26 cellular contexts compared by ENCODE assay signal in genomic region chr22:41359376-41359775, GRCh38. TPM values are rescaled to one million over a fixed set of nuclear protein-coding genes. Genes with fewer than 3 reads are reported as not detected.
A peak's percentile ranks its signal among the peaks of the same experiment; 100 is the strongest.
DNase-seq lines count a peak whose midpoint lies in the region; ATAC-seq, FAIRE-seq and TF ChIP-seq lines count a peak whose summit lies in the region.
"Had no signal": no experiment of that assay in that cellular context is flagged by ENCODE, and none has a peak within 500 bp of the region (broad histone marks: within the 10 kb centered on the region; RNA-seq: fewer than 3 reads in every experiment).

No MANE protein-coding gene starts in this region.

- WGBS in right cardiac atrium = 75% methylated on average over 4 of the region's 4 CpGs
- WGBS in GM12878 (ENCODE audit: insufficient coverage, insufficient replicate concordance, low lambda C conversion rate, missing lambda C conversion rate) = 95% methylated on average over 4 of the region's 4 CpGs
- WGBS in mesodermal cell (ENCODE audit: insufficient coverage in 2 of 2), 2 experiments = 75 to 100% methylated on average over 1 to 2 of the region's 4 CpGs
- WGBS in thyroid gland, 2 donors = 76 to 86% methylated on average over 4 of the region's 4 CpGs

- TF ChIP-seq POLR2A in GM12878 (IDR thresholded peaks at IDR 0.05; ENCODE audit: low read depth, low read length) (no peak), thyroid gland (IDR thresholded peaks at IDR 0.05) (no peak)

- in situ Hi-C loops in GM12878 (cut with MboI) = no loop called here

- POLR2A ChIA-PET in GM12878 (lab: Charles Lee) = no interaction called here

- no peak overlapping the region for H2AFZ ChIP-seq in GM12878 (ENCODE audit: control insufficient read depth, low read depth, low read length)

- no peak for TF ChIP-seq CTCF in cardiac muscle cell (IDR thresholded peaks at IDR 0.05; ENCODE audit: low read depth, low read length)
- TF ChIP-seq CTCF in GM12878 (IDR thresholded peaks at IDR 0.05 in 2 of 3, conservative IDR thresholded peaks at IDR 0.05 in 1 of 3; ENCODE audit: control insufficient read depth in 2 of 3, extremely low read depth in 1 of 3, insufficient read depth in 1 of 3, low read depth in 3 of 3, low read length in 3 of 3) = no peak
- TF ChIP-seq CTCF in thyroid gland (IDR thresholded peaks at IDR 0.05) = no peak

- no peak for FAIRE-seq in GM12878 (lab: Jason Lieb, UNC)
- FAIRE-seq: A204.1 had no signal

- RAD21 ChIA-PET in GM12878 (lab: Charles Lee; ENCODE audit: unreplicated experiment) = no interaction called here

- no peak overlapping the region for H3K4me3 ChIP-seq in cardiac muscle cell
- no peak overlapping the region for H3K4me3 ChIP-seq in right cardiac atrium (ENCODE audit: low read length)
- no peak overlapping the region for H3K4me3 ChIP-seq in GM12878
- H3K4me3 ChIP-seq in mesodermal cell (ENCODE audit: extremely low read depth, insufficient read depth, low read length, poor library complexity, severe bottlenecking) = no peak overlapping the region
- no peak overlapping the region for H3K4me3 ChIP-seq in thyroid gland (replicated peaks in 1 of 3)
- H3K4me3 ChIP-seq: BLaER1, left lung, upper lobe of right lung had no signal

- no peak for TF ChIP-seq EP300 in GM12878 (IDR thresholded peaks at IDR 0.05; ENCODE audit: borderline replicate concordance in 1 of 2, control insufficient read depth in 1 of 2, low read depth in 2 of 2, low read length in 2 of 2)

- CTCF ChIA-PET in GM12878 (lab: Yijun Ruan, JAX) = no interaction called here

- no peaks in the 10 kb centered on the region for H3K79me2 ChIP-seq in GM12878 (ENCODE audit: control insufficient read depth, insufficient read depth, low read length)

- ATAC-seq in right cardiac atrium (no peak), GM12878 (no peak), GM18867 (IDR thresholded peaks at IDR 0.05; ENCODE audit: unreplicated experiment) (no peak)
- ATAC-seq: activated CD8-positive, alpha-beta T cell treated with anti-CD3 and anti-CD28 coated beads for 36 hours; stimulated activated naive CD8-positive, alpha-beta T cell treated with anti-CD3 and anti-CD28 coated beads, Interleukin-15, amount 100 ng/mL, for 72 hours had no signal

- H3K36me3 ChIP-seq in cardiac muscle cell (peaks cover 21% of the 10 kb centered on the region), GM12878 (ENCODE audit: control insufficient read depth in 2 of 2, insufficient read depth in 2 of 2, low read length in 1 of 2) (peaks cover 0 to 21% of the 10 kb centered on the region in 2 experiments; a peak in 2 of 4 replicates), mesodermal cell (ENCODE audit: control insufficient read depth, insufficient read depth, low read length) (peaks cover 37% of the 10 kb centered on the region), thyroid gland (peaks cover 39 to 45% of the 10 kb centered on the region in 2 donors)

- BruUV-seq in GM12878 (replicated peaks; lab: Mats Ljungman, UMichigan) = TSS peak; percentile 77

- no peak for TF ChIP-seq RAD21 in GM12878 (IDR thresholded peaks at IDR 0.05; ENCODE audit: insufficient read depth, low read depth, low read length)

- no peaks in the 10 kb centered on the region for H3K27me3 ChIP-seq in cardiac muscle cell
- no peaks in the 10 kb centered on the region for H3K27me3 ChIP-seq in right cardiac atrium (ENCODE audit: control insufficient read depth, insufficient read depth)
- no peaks in the 10 kb centered on the region for H3K27me3 ChIP-seq in GM12878 (replicated peaks in 1 of 2; ENCODE audit: control insufficient read depth in 2 of 2, insufficient read depth in 2 of 2, low read length in 1 of 2)
- no peaks in the 10 kb centered on the region for H3K27me3 ChIP-seq in thyroid gland
- H3K27me3 ChIP-seq: BLaER1, left lung, neutrophil, upper lobe of right lung had no signal

- H3K9ac ChIP-seq in GM12878 (ENCODE audit: control insufficient read depth, insufficient read depth, low read length) = no peak overlapping the region
- H3K9ac ChIP-seq: BLaER1 had no signal

- H3K4me1 ChIP-seq in cardiac muscle cell (ENCODE audit: low read depth) (peaks cover 7% of the 10 kb centered on the region), right cardiac atrium (ENCODE audit: control insufficient read depth, insufficient read depth, low read length) (no peaks in the 10 kb centered on the region), GM12878 (ENCODE audit: control insufficient read depth, insufficient read depth, low read length) (no peaks in the 10 kb centered on the region), mesodermal cell (ENCODE audit: control insufficient read depth, insufficient read depth, low read length, poor library complexity, severe bottlenecking) (peaks cover 18% of the 10 kb centered on the region), thyroid gland (peaks cover 5 to 11% of the 10 kb centered on the region in 2 donors)
- H3K4me1 ChIP-seq: BLaER1, left lung, upper lobe of right lung had no signal

- H3K27ac ChIP-seq in cardiac muscle cell (peak overlapping the region; percentile 85), right cardiac atrium (ENCODE audit: low read length) (no peak overlapping the region), GM12878 (ENCODE audit: control insufficient read depth, insufficient read depth) (no peak overlapping the region), mesodermal cell (ENCODE audit: low read depth, low read length, severe bottlenecking) (peak overlapping the region; percentile 51), thyroid gland (peak overlapping the region; percentile 56 to 65 (median 60))
- H3K27ac ChIP-seq: BLaER1, left lung, neutrophil, upper lobe of right lung had no signal

- SMC1A ChIA-PET in GM12878 (lab: Charles Lee; ENCODE audit: uncharacterized antibody, unreplicated experiment) = no interaction called here

- intact Hi-C loops in right cardiac atrium (cut with DNase I) = no loop called here
- intact Hi-C loops in GM12878 (cut with micrococcal nuclease; ENCODE audit: unreplicated experiment) = no loop called here
- intact Hi-C loops in thyroid gland (cut with DNase I) = no loop called here

- no peak overlapping the region for H3K4me2 ChIP-seq in GM12878 (ENCODE audit: control insufficient read depth, insufficient read depth)
- H3K4me2 ChIP-seq: BLaER1 had no signal

- DNase-seq in cardiac muscle cell (ENCODE audit: low read depth in 1 of 2, low spot score in 1 of 2) (no peak), right cardiac atrium (no peak), GM12878 (ENCODE audit: low read depth, low spot score) (no peak), thyroid gland (no peak), HUDEP-2 (lab: John Stamatoyannopoulos, UW; ENCODE audit: unreplicated experiment in 76 of 76) (no peak), DMS114 treated with DMSO at 0.1 percent for 48 hours (lab: John Stamatoyannopoulos, UW; ENCODE audit: unreplicated experiment) (no peak)
- DNase-seq: activated CD4-positive, CD25-positive, alpha-beta regulatory T cell treated with anti-CD3 and anti-CD28 coated beads, Interleukin-2, amount 50 U/mL, for 72 hours; activated CD8-positive, alpha-beta T cell treated with anti-CD3 and anti-CD28 coated beads for 36 hours; activated T-cell treated with anti-CD3 and anti-CD28 coated beads for 4 hours; amniotic stem cell; EL; foreskin fibroblast; GOT3; NCI-H146; NCI-H2171; NCI-H526 treated with DMSO at 0.1 percent for 48 hours; SHP77; stimulated activated CD4-positive, alpha-beta T cell treated with anti-CD3 and anti-CD28 coated beads, Interleukin-4, amount 100 ng/mL, for 4 hours; stimulated activated naive CD8-positive, alpha-beta T cell treated with anti-CD3 and anti-CD28 coated beads, Interleukin-15, amount 100 ng/mL, for 72 hours; upper lobe of right lung had no signal

- no peaks in the 10 kb centered on the region for H4K20me1 ChIP-seq in GM12878 (ENCODE audit: control insufficient read depth, insufficient read depth)

- H3K9me3 ChIP-seq in cardiac muscle cell (ENCODE audit: low read depth) (no peaks in the 10 kb centered on the region), right cardiac atrium (ENCODE audit: control insufficient read depth, low read length) (no peaks in the 10 kb centered on the region), GM12878 (replicated peaks; ENCODE audit: control insufficient read depth, insufficient read depth, low read length) (no peaks in the 10 kb centered on the region), mesodermal cell (ENCODE audit: control insufficient read depth, low read length) (no peaks in the 10 kb centered on the region), thyroid gland (no peaks in the 10 kb centered on the region)
- H3K9me3 ChIP-seq: BLaER1, left lung, neutrophil, upper lobe of right lung had no signal

RNA-seq across cellular contexts. Expression of gene TEF, which starts 22.4 kb away (rescaled TPM):
- total RNA-seq in cardiac muscle cell (8.5 and 21.1 TPM in 2 replicates), right cardiac atrium (10 to 100 TPM; 12.4 to 27.5 (median 22.6) TPM), GM12878 (2014; rRNA removed) (3.1 and 3.6 TPM in 2 replicates), GM12878 (2014; rRNA removed; fragmentation: Illumina TruSeq; extraction: Trizol) (1.7 and 2.0 TPM in 2 replicates), GM12878 (2021) (4.9 and 5.8 TPM in 2 replicates), thyroid gland (10 to 100 TPM; 15.9 to 41.1 (median 22.9) TPM)
- polyA plus RNA-seq in cardiac muscle cell (4.0 and 20.4 TPM in 2 replicates), right cardiac atrium (22.1 TPM), GM12878 (2011; rRNA removed) (1.6 and 4.4 TPM in 2 replicates), GM12878 (2014; fragmentation: Illumina TruSeq; extraction: Trizol) (2.2 and 4.1 TPM in 2 replicates), GM12878 (2014; fragmentation: Nextera tagmentation; extraction: Ambion mirVana) (under 1 TPM; 0.23 to 0.27 TPM), GM12878 (2014; rRNA removed) (3.3 and 3.6 TPM in 2 replicates), GM12878 (2016; fragmentation: Nextera tagmentation; extraction: Ambion mirVana) (1 to 10 TPM; 2.4 to 3.0 TPM)
- 1.7 TPM in 2 replicates for total RNA-seq in GM12878 (2013; cell fraction: nucleolus; rRNA removed)
- 1.4 TPM for polyA plus RNA-seq in GM12878 (2011; ENCODE audit: low read depth)
- polyA plus RNA-seq in GM12878 (2011; cell fraction: cytosol; rRNA removed) = 2.8 and 4.0 TPM in 2 replicates
- polyA plus RNA-seq in GM12878 (2011; cell fraction: nucleus; rRNA removed) = 3.2 and 4.9 TPM in 2 replicates
- 1.9 and 2.2 TPM in 2 replicates for polyA plus RNA-seq in GM12878 (2012)
- polyA minus RNA-seq in GM12878 (2011; rRNA and poly(A)+ RNA removed) = 4.1 and 4.2 TPM in 2 replicates
- polyA minus RNA-seq in GM12878 (2011; cell fraction: cytosol; rRNA and poly(A)+ RNA removed) = 1.2 and 2.4 TPM in 2 replicates
- 0.73 and 6.4 TPM in 2 replicates for polyA minus RNA-seq in GM12878 (2011; cell fraction: nucleus; rRNA and poly(A)+ RNA removed)
- polyA plus RNA-seq in mesodermal cell (2013, experiment 1 of 2) = 9.6 TPM
- 8.4 TPM for polyA plus RNA-seq in mesodermal cell (2013, experiment 2 of 2)

RNA-seq across cellular contexts. Expression of gene ZC3H7B, which starts 58.1 kb away (rescaled TPM):
- total RNA-seq in cardiac muscle cell = 57.6 and 65.9 TPM in 2 replicates
- 7.2 and 7.4 TPM in 2 replicates for polyA plus RNA-seq in cardiac muscle cell
- total RNA-seq in right cardiac atrium = 10 to 100 TPM; 35.4 to 43.5 (median 39.2) TPM
- 35.2 TPM for polyA plus RNA-seq in right cardiac atrium
- total RNA-seq in GM12878 (2013; cell fraction: nucleolus; rRNA removed) = 48.7 and 51.1 TPM in 2 replicates
- total RNA-seq in GM12878 (2014; rRNA removed) = 30.8 and 37.1 TPM in 2 replicates
- 21.7 and 23.6 TPM in 2 replicates for total RNA-seq in GM12878 (2014; rRNA removed; fragmentation: Illumina TruSeq; extraction: Trizol)
- total RNA-seq in GM12878 (2021) = 50.0 and 52.3 TPM in 2 replicates
- 10.2 TPM for polyA plus RNA-seq in GM12878 (2011; ENCODE audit: low read depth)
- polyA plus RNA-seq in GM12878 (2011; rRNA removed) = 10.2 and 21.3 TPM in 2 replicates
- polyA plus RNA-seq in GM12878 (2011; cell fraction: cytosol; rRNA removed) = 18.3 and 25.4 TPM in 2 replicates
- 52.6 and 69.5 TPM in 2 replicates for polyA plus RNA-seq in GM12878 (2011; cell fraction: nucleus; rRNA removed)
- polyA plus RNA-seq in GM12878 (2012) = 21.1 and 24.8 TPM in 2 replicates
- polyA plus RNA-seq in GM12878 (2014; fragmentation: Illumina TruSeq; extraction: Trizol) = 11.5 and 24.7 TPM in 2 replicates
- under 1 TPM; 0.26 to 0.34 TPM for polyA plus RNA-seq in GM12878 (2014; fragmentation: Nextera tagmentation; extraction: Ambion mirVana)
- 39.0 and 47.9 TPM in 2 replicates for polyA plus RNA-seq in GM12878 (2014; rRNA removed)
- 1 to 10 TPM; 4.4 to 5.4 TPM for polyA plus RNA-seq in GM12878 (2016; fragmentation: Nextera tagmentation; extraction: Ambion mirVana)
- 18.4 and 31.2 TPM in 2 replicates for polyA minus RNA-seq in GM12878 (2011; rRNA and poly(A)+ RNA removed)
- 13.2 and 14.3 TPM in 2 replicates for polyA minus RNA-seq in GM12878 (2011; cell fraction: cytosol; rRNA and poly(A)+ RNA removed)
- polyA minus RNA-seq in GM12878 (2011; cell fraction: nucleus; rRNA and poly(A)+ RNA removed) = 8.5 and 15.5 TPM in 2 replicates
- polyA plus RNA-seq in mesodermal cell (2013, experiment 1 of 2) = 41.0 TPM
- polyA plus RNA-seq in mesodermal cell (2013, experiment 2 of 2) = 41.3 TPM
- 100 to 1,000 TPM in 1 of 4 donors, 10 to 100 TPM in 3; 77.7 to 100 (median 88.7) TPM for total RNA-seq in thyroid gland

Comparison
In these comparisons a context has a peak if more than half of its experiments do, and no peak if none do; other contexts are left out.
1. H3K27ac ChIP-seq: peak in cardiac muscle cell (single experiment), mesodermal cell (single experiment) and thyroid gland (3 of 3); none in right cardiac atrium (single experiment) and GM12878 (single experiment).